In the genomic region with DNA sequence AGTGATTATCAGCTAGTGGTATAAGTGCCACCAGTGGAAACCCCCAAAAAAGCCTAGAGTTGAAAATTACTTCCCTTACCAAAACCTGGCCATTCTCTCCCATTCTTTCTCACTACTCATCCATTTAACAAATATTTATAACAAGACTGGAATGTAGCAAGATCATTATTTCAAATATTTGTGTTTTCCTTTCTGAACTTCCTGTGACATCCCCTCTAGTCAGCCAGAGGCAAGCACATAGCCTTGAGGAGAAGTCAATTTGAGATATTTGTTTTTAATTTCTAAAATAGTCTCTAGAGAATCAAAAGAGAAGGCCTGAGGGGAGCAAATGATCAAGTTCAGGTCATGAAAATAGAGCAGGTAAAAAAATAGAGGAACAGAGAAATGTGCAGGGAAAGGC, we compare ENCODE assay signal across 25 cellular contexts.
"Had no signal": no experiment of that assay in that cellular context is flagged by ENCODE, and none has a peak within 500 bp of the region (broad histone marks: within the 10 kb centered on the region; RNA-seq: fewer than 3 reads in every experiment).

No MANE protein-coding gene starts in this region.

- ATAC-seq: naive thymus-derived CD8-positive, alpha-beta T cell; pancreas; right cardiac atrium; sciatic nerve; stimulated activated naive B cell treated with anti-CD40 and anti-IgM and Interleukin-4, amounts not matched to agents 10 μg/mL and 1 μg/mL and 100 μg/mL, for 72 hours; stimulated activated naive CD8-positive, alpha-beta T cell treated with anti-CD3 and anti-CD28 coated beads, Interleukin-15, Interleukin-2, amounts not matched to agents 100 U/mL and 50 U/mL, for 24 hours; upper lobe of right lung had no signal

- DNase-seq: islet precursor cell; left ventricle myocardium inferior; naive thymus-derived CD8-positive, alpha-beta T cell; nucleus accumbens; pancreas; posterior cingulate gyrus; retina; right cardiac atrium; stimulated activated CD4-positive, alpha-beta T cell treated with anti-CD3 and anti-CD28 coated beads, Interleukin-12 subunit alpha, Interleukin-12 subunit beta, amount 100 ng/mL, for 4 hours; stimulated activated CD4-positive, alpha-beta T cell treated with anti-CD3 and anti-CD28 coated beads, Interleukin-15, amount 100 ng/mL, for 24 hours; stimulated activated CD4-positive, alpha-beta T cell treated with anti-CD3 and anti-CD28 coated beads, Interleukin-2, amount 100 ng/mL, for 24 hours; stimulated activated CD4-positive, alpha-beta T cell treated with anti-CD3 and anti-CD28 coated beads, Interleukin-4, amount 100 ng/mL, for 1 hour; stimulated activated naive B cell treated with anti-CD40 and anti-IgM and Interleukin-4, amounts not matched to agents 10 μg/mL and 1 μg/mL and 100 μg/mL, for 72 hours; stimulated activated naive CD8-positive, alpha-beta T cell treated with anti-CD3 and anti-CD28 coated beads, Interleukin-15, Interleukin-2, amounts not matched to agents 100 U/mL and 50 U/mL, for 24 hours; stomach; testis; thyroid gland; transverse colon; upper lobe of right lung; uterus had no signal

- H3K9me3 ChIP-seq: left ventricle myocardium inferior, pancreas, prostate gland, stomach, testis, thyroid gland, transverse colon, upper lobe of right lung, uterus had no signal

- H3K79me2 ChIP-seq: hepatocyte had no signal

- H3K4me3 ChIP-seq: hepatocyte, left ventricle myocardium inferior, lung, pancreas, prostate gland, skin epidermis, stomach, testis, thyroid gland, transverse colon, upper lobe of right lung, uterus had no signal

- H2AFZ ChIP-seq: hepatocyte had no signal

- H3K4me2 ChIP-seq: hepatocyte had no signal

- H3K4me1 ChIP-seq: left ventricle myocardium inferior, pancreas, prostate gland, stomach, testis, thyroid gland, transverse colon, upper lobe of right lung, uterus had no signal

- H3K27ac ChIP-seq: hepatocyte, left ventricle myocardium inferior, pancreas, prostate gland, skin epidermis, stomach, testis, thyroid gland, transverse colon, upper lobe of right lung, uterus had no signal

- H3K36me3 ChIP-seq: left ventricle myocardium inferior, pancreas, prostate gland, stomach, thyroid gland, transverse colon, upper lobe of right lung, uterus had no signal

- H3K27me3 ChIP-seq: hepatocyte, pancreas, stomach, testis, thyroid gland, transverse colon, upper lobe of right lung, uterus had no signal
